Comparison of ENCODE assay signal across 15 cellular contexts in genomic region chr5:169880012-169880673, GRCh38.
A peak's percentile ranks its signal among the peaks of the same experiment; 100 is the strongest.
DNase-seq lines count a peak whose midpoint lies in the region; ATAC-seq and TF ChIP-seq lines count a peak whose summit lies in the region.
"Had no signal": no experiment of that assay in that cellular context is flagged by ENCODE, and none has a peak within 500 bp of the region (broad histone marks: within the 10 kb centered on the region; RNA-seq: fewer than 3 reads in every experiment).

No MANE protein-coding gene starts in this region.

- no peaks in the 10 kb centered on the region for H3K9me3 ChIP-seq in MG63
- H3K9me3 ChIP-seq in colonic mucosa: no peaks in the 10 kb centered on the region
- H3K9me3 ChIP-seq: BE2C, stomach had no signal

- H3K36me3 ChIP-seq in MG63 (peaks cover 80% of the 10 kb centered on the region), colonic mucosa (no peaks in the 10 kb centered on the region)
- H3K36me3 ChIP-seq: BE2C, stomach had no signal

- TF ChIP-seq CTCF in colonic mucosa (IDR thresholded peaks at IDR 0.05): no peak

- intact Hi-C loops in colonic mucosa (cut with DNase I): no loop called here

- no peak overlapping the region for H3K9ac ChIP-seq in colonic mucosa (ENCODE audit: low read depth in 2 of 2, low read length in 2 of 2)

- no peak overlapping the region for H3K4me3 ChIP-seq in MG63
- no peak overlapping the region for H3K4me3 ChIP-seq in colonic mucosa
- H3K4me3 ChIP-seq: stomach had no signal

- no peaks in the 10 kb centered on the region for H3K4me1 ChIP-seq in colonic mucosa
- H3K4me1 ChIP-seq: BE2C, foreskin keratinocyte, stomach had no signal

- no peak overlapping the region for H3K27ac ChIP-seq in colonic mucosa
- H3K27ac ChIP-seq: foreskin keratinocyte had no signal

- peak; percentile 86 for ATAC-seq in GM18517 (IDR thresholded peaks at IDR 0.05; ENCODE audit: unreplicated experiment)
- peak; percentile 87 for ATAC-seq in GM21529 (IDR thresholded peaks at IDR 0.05; ENCODE audit: unreplicated experiment)
- peak; percentile 60 for ATAC-seq in HG03432 (IDR thresholded peaks at IDR 0.05; ENCODE audit: unreplicated experiment)
- ATAC-seq: activated CD4-positive, alpha-beta T cell treated with anti-CD3 and anti-CD28 coated beads for 36 hours; foreskin keratinocyte had no signal

- DNase-seq in medulla oblongata (ENCODE audit: extremely low spot score) (peak; percentile 56), MG63 (no peak), erythroblast (lab: John Stamatoyannopoulos, UW) (no peak), GM19238 (ENCODE audit: insufficient read length, low spot score) (no peak), colonic mucosa (no peak)
- DNase-seq: activated CD4-positive, alpha-beta T cell treated with anti-CD3 and anti-CD28 coated beads for 36 hours; BE2C; effector CD8-positive, alpha-beta T cell; EL; foreskin keratinocyte; stomach; T-helper 1 cell had no signal

- TF ChIP-seq POLR2A in erythroblast (IDR thresholded peaks at IDR 0.05; ENCODE audit: low read length): no peak

- H3K27me3 ChIP-seq in MG63 (no peaks in the 10 kb centered on the region), colonic mucosa (no peaks in the 10 kb centered on the region)
- H3K27me3 ChIP-seq: BE2C, foreskin keratinocyte, stomach had no signal
